20 cellular contexts compared by ENCODE assay signal in the genomic region with DNA sequence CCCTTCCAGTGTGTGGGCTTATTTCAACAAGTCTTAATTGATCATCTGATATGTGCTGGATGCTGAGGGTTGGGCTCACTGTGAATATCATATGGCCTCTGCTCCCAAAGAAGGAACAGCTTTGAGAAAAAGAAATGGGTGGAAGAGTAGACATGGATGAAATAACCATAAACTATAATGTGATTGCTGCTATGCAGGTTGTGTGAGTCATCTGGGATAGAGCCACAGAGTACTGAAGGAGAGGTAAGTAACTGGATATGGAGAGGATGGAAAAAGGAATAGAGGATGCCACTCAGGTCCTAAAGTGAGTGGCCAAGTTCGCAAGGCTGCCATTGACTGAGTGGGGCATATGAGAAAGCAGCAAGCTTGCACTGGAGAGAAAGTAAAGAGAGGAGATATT. TPM values are rescaled to one million over a fixed set of nuclear protein-coding genes. Genes with fewer than 3 reads are reported as not detected.
"Had no signal": no experiment of that assay in that cellular context is flagged by ENCODE, and none has a peak within 500 bp of the region (broad histone marks: within the 10 kb centered on the region; RNA-seq: fewer than 3 reads in every experiment).

No MANE protein-coding gene starts in this region.

- H3K36me3 ChIP-seq: gastroesophageal sphincter, right lobe of liver, upper lobe of left lung had no signal

- H3K27ac ChIP-seq: gastroesophageal sphincter, right lobe of liver, upper lobe of left lung had no signal

- H3K4me3 ChIP-seq: gastroesophageal sphincter, hepatocyte, right lobe of liver, upper lobe of left lung had no signal

- ATAC-seq: gastroesophageal sphincter, natural killer cell, right lobe of liver, T-helper 17 cell had no signal

- DNase-seq: activated B cell treated with CpG ODN at 0.5 μM for 24 hours; activated CD4-positive, alpha-beta T cell treated with anti-CD3 and anti-CD28 coated beads, Interleukin-2, amount 50 U/mL, for 1 hour; activated naive CD4-positive, alpha-beta T cell treated with anti-CD3 and anti-CD28 coated beads, Interleukin-2, amount 50 U/mL, for 16 hours; activated T-cell treated with anti-CD3 and anti-CD28 coated beads for 4 hours; amygdala; natural killer cell; right lobe of liver; stimulated activated CD4-positive, alpha-beta T cell treated with anti-CD3 and anti-CD28 coated beads, Interleukin-2, amount 100 ng/mL, for 24 hours; stimulated activated naive CD4-positive, alpha-beta T cell; substantia nigra; T-helper 17 cell; upper lobe of left lung had no signal

- H3K9me3 ChIP-seq: gastroesophageal sphincter, right lobe of liver, upper lobe of left lung had no signal

- H3K4me1 ChIP-seq: gastroesophageal sphincter, right lobe of liver, upper lobe of left lung had no signal

- H3K27me3 ChIP-seq: hepatocyte, right lobe of liver, upper lobe of left lung had no signal

- H2AFZ ChIP-seq: hepatocyte had no signal

- H3K79me2 ChIP-seq: hepatocyte had no signal

RNA-seq across cellular contexts. Expression of a gene that starts 8.7 kb away (rescaled TPM):
- total RNA-seq: activated B cell treated with CpG ODN at 0.5 μM for 24 hours, T-helper 17 cell had no signal

RNA-seq across cellular contexts. Expression of a gene that starts 41.8 kb away (rescaled TPM):
- total RNA-seq: activated B cell treated with CpG ODN at 0.5 μM for 24 hours; activated CD8-positive, alpha-beta memory T cell treated with anti-CD3 and anti-CD28 coated beads for 36 hours; activated T-helper 2 cell treated with anti-CD3 and anti-CD28 coated beads, Interferon-gamma antibody, Interleukin-2, Interleukin-4, amounts not matched to agents 10 μg/mL and 5 μg/mL and 100 μg/mL, durations not matched to agents 14 hours and 24 hours and 36 hours; fibroblast of lung; lung microvascular endothelial cell; mononuclear cell; progenitor cell of endocrine pancreas; T-helper 17 cell; upper lobe of left lung had no signal
- polyA plus RNA-seq: hepatocyte had no signal
